ENCODE assay signal across 8 cellular contexts in genomic region chr3:194134757-194135515, GRCh38. TPM values are rescaled to one million over a fixed set of nuclear protein-coding genes. Genes with fewer than 3 reads are reported as not detected.
DNase-seq lines count a peak whose midpoint lies in the region; ATAC-seq, FAIRE-seq and TF ChIP-seq lines count a peak whose summit lies in the region.

No MANE protein-coding gene starts in this region.

- H3K27ac Mint-ChIP-seq in astrocyte (ENCODE audit: unreplicated experiment), result peak overlapping the region; percentile 89

- peaks cover 6% of the 10 kb centered on the region for H3K36me3 Mint-ChIP-seq in astrocyte (ENCODE audit: low read depth, unreplicated experiment)

- peak overlapping the region; percentile 62 for H3K4me3 ChIP-seq in GM12875 (ENCODE audit: low read depth, low read length)
- H3K4me3 ChIP-seq in astrocyte (ENCODE audit: insufficient read depth, low read depth, low read length), result peak overlapping the region; percentile 50

- FAIRE-seq in astrocyte (lab: Jason Lieb, UNC), result no peak

- H3K27ac ChIP-seq in astrocyte (ENCODE audit: low read depth, low read length), result peak overlapping the region; percentile 93

- H3K9me3 ChIP-seq in astrocyte (ENCODE audit: insufficient read depth, low read depth, low read length), result no peaks in the 10 kb centered on the region

- H3K27me3 Mint-ChIP-seq in astrocyte (ENCODE audit: low read depth, unreplicated experiment), result peaks cover 23% of the 10 kb centered on the region

- H3K4me1 Mint-ChIP-seq in astrocyte (ENCODE audit: low read depth, unreplicated experiment), result peaks cover 41% of the 10 kb centered on the region

- peaks cover 21% of the 10 kb centered on the region for H3K79me2 ChIP-seq in astrocyte (ENCODE audit: insufficient read depth, low read length)

- H2AFZ ChIP-seq in astrocyte (ENCODE audit: low read depth, low read length), result peak overlapping the region; percentile 45

- DNase-seq in NCI-H146 treated with DMSO at 0.1 percent for 48 hours (lab: John Stamatoyannopoulos, UW; ENCODE audit: unreplicated experiment) (peak; percentile 99), T-helper 22 cell (ENCODE audit: low read depth) (peak; percentile 68), astrocyte (ENCODE audit: low read depth) (peak; percentile 96), hepatic stellate cell (ENCODE audit: low spot score) (peak; percentile 92), retina (peak; percentile 94)

- peaks cover 53% of the 10 kb centered on the region for H3K4me1 ChIP-seq in astrocyte (ENCODE audit: insufficient read depth, low read length)

- peak overlapping the region; percentile 85 for H3K4me2 ChIP-seq in astrocyte (ENCODE audit: low read length)

- H3K9me3 Mint-ChIP-seq in astrocyte (ENCODE audit: unreplicated experiment), result no peaks in the 10 kb centered on the region

- H3K36me3 ChIP-seq in astrocyte (ENCODE audit: insufficient read depth, low read length), result no peaks in the 10 kb centered on the region

- peaks cover 23% of the 10 kb centered on the region for H3K27me3 ChIP-seq in astrocyte (ENCODE audit: insufficient read depth, low read length)

- peak overlapping the region; percentile 57 for H3K4me3 Mint-ChIP-seq in astrocyte (ENCODE audit: unreplicated experiment)

- TF ChIP-seq CTCF in GM12875 (IDR thresholded peaks at IDR 0.05; ENCODE audit: borderline replicate concordance, insufficient read depth, low read depth, low read length) (no peak), astrocyte (IDR thresholded peaks at IDR 0.05; ENCODE audit: insufficient read depth, low read depth, low read length) (no peak)

- peak; percentile 37 for ATAC-seq in HG02798 (IDR thresholded peaks at IDR 0.05; ENCODE audit: poor library complexity, unreplicated experiment)
- ATAC-seq in HG03095 (IDR thresholded peaks at IDR 0.05; ENCODE audit: unreplicated experiment), result no peak

- peaks cover 11% of the 10 kb centered on the region for H4K20me1 ChIP-seq in astrocyte (ENCODE audit: insufficient read depth, low read length)

- peak overlapping the region; percentile 90 for H3K9ac ChIP-seq in astrocyte (ENCODE audit: low read length)

RNA-seq across cellular contexts. Expression of gene HES1, which starts 1.0 kb away (rescaled TPM):
- 44.6 and 46.5 TPM in 2 replicates for total RNA-seq in astrocyte
